9 cellular contexts compared by ENCODE assay signal in genomic region chr15:78709263-78709882, GRCh38.
A peak's percentile ranks its signal among the peaks of the same experiment; 100 is the strongest.
DNase-seq lines count a peak whose midpoint lies in the region; ATAC-seq, FAIRE-seq and TF ChIP-seq lines count a peak whose summit lies in the region.
"Had no signal": no experiment of that assay in that cellular context is flagged by ENCODE, and none has a peak within 500 bp of the region (broad histone marks: within the 10 kb centered on the region; RNA-seq: fewer than 3 reads in every experiment).

No MANE protein-coding gene starts in this region.

- no peaks in the 10 kb centered on the region for H3K23me2 ChIP-seq in H1 (ENCODE audit: low read depth, low read length)

- peak overlapping the region; percentile 80; the same call in 1 of the 2 replicates for H2AFZ ChIP-seq in H1 (ENCODE audit: low read length)

- H3K4me1 ChIP-seq in DOHH2 (ENCODE audit: control insufficient read depth, low read length) (peaks cover 14% of the 10 kb centered on the region), H1 (replicated peaks in 1 of 4; ENCODE audit: control insufficient read depth in 3 of 4, insufficient read depth in 4 of 4, low read length in 3 of 4) (peaks cover 0 to 5% (median 0%) of the 10 kb centered on the region in 4 experiments; a peak in 2 of 7 replicates)

- 22 to 100% methylated on average over 1 to 21 of the region's 21 CpGs for WGBS in H1 (ENCODE audit: extremely low coverage in 1 of 2, insufficient coverage in 1 of 2, insufficient read length in 1 of 2, insufficient replicate concordance in 2 of 2, low coverage in 1 of 2, low lambda C conversion rate in 2 of 2, missing lambda C conversion rate in 1 of 2), 2 experiments

- H4K20me1 ChIP-seq in DOHH2 (ENCODE audit: control insufficient read depth, insufficient read depth, low read depth, low read length) = no peaks in the 10 kb centered on the region
- no peaks in the 10 kb centered on the region for H4K20me1 ChIP-seq in H1 (replicated peaks in 1 of 2; ENCODE audit: control insufficient read depth in 1 of 2, insufficient read depth in 2 of 2, low read length in 2 of 2)

- no peak overlapping the region for H3K18ac ChIP-seq in H1 (ENCODE audit: extremely low read depth, low read length)

- H3K4me3 ChIP-seq in DOHH2 (ENCODE audit: low read length) (no peak overlapping the region), H1 (ENCODE audit: extremely low read depth in 1 of 4, insufficient read depth in 2 of 4, low read depth in 3 of 4, low read length in 4 of 4) (no peak overlapping the region)

- H2BK5ac ChIP-seq in H1 (ENCODE audit: low read depth, low read length) = no peak overlapping the region

- H4K8ac ChIP-seq in H1 (ENCODE audit: extremely low read depth, insufficient read depth, low read length) = no peak overlapping the region

- peaks cover 17% of the 10 kb centered on the region for H3K27me3 ChIP-seq in DOHH2 (ENCODE audit: control insufficient read depth, low read length)
- H3K27me3 ChIP-seq in H1 (replicated peaks in 1 of 4; ENCODE audit: control insufficient read depth in 3 of 4, extremely low read depth in 1 of 4, insufficient read depth in 3 of 4, low read length in 3 of 4) = peaks cover 0 to 3% (median 1%) of the 10 kb centered on the region in 4 experiments; a peak in 2 of 7 replicates

- peak; percentile 86 for DNase-seq in NCI-H82 (lab: John Stamatoyannopoulos, UW)
- DNase-seq in activated CD8-positive, alpha-beta memory T cell treated with anti-CD3 and anti-CD28 coated beads for 4 hours (ENCODE audit: low read depth in 2 of 2) = peak; percentile 19 to 24
- peak in 1 of 2 experiments; percentile 94 for DNase-seq in H1 (ENCODE audit: low read depth in 1 of 2, low spot score in 2 of 2)
- peak; percentile 56 for DNase-seq in mucosa of gallbladder (ENCODE audit: low spot score)
- DNase-seq in stimulated activated CD8-positive, alpha-beta memory T cell treated with anti-CD3 and anti-CD28 coated beads, Interleukin-4, amount 100 ng/mL, for 24 hours (ENCODE audit: low read depth) = peak; percentile 58

- no peak overlapping the region for H2BK120ac ChIP-seq in H1 (replicated peaks; ENCODE audit: low read depth, low read length)

- H2BK15ac ChIP-seq in H1 (ENCODE audit: low read length) = no peak overlapping the region

- no peak overlapping the region for H2BK20ac ChIP-seq in H1 (ENCODE audit: low read length)

- H3K79me1 ChIP-seq in H1 (ENCODE audit: low read depth, low read length) = no peaks in the 10 kb centered on the region

- CTCF ChIA-PET in H1 (lab: Charles Lee; ENCODE audit: partially characterized antibody) = interaction anchor here (0.7 to 15.5 kb wide), 35 partner anchors 9 to 414 kb away, joined by 3 to 256 read pairs (median 4); partner anchors contain the start of genes CHRNA3 and CHRNB4

- FAIRE-seq in H1 (lab: Jason Lieb, UNC) = no peak
- FAIRE-seq: endometrium had no signal

- no peak overlapping the region for H3K56ac ChIP-seq in H1 (replicated peaks; ENCODE audit: insufficient read length, low read depth, low read length)

- no peak overlapping the region for H3K4ac ChIP-seq in H1 (replicated peaks; ENCODE audit: insufficient read length, low read depth, low read length)

- POLR2A ChIA-PET in H1 (lab: Charles Lee; ENCODE audit: partially characterized antibody) = no interaction called here

- peak; percentile 97 to 99 for TF ChIP-seq RAD21 in H1 (IDR thresholded peaks at IDR 0.05 in 1 of 2, conservative IDR thresholded peaks at IDR 0.05 in 1 of 2; ENCODE audit: low read depth in 2 of 2, low read length in 2 of 2)

- no peaks in the 10 kb centered on the region for H3K9me2 ChIP-seq in DOHH2 (replicated peaks; ENCODE audit: control insufficient read depth, low read length)

- H3F3A ChIP-seq in DOHH2 (ENCODE audit: control insufficient read depth, insufficient read depth) = no peaks in the 10 kb centered on the region

- TF ChIP-seq CTCF in DOHH2 (IDR thresholded peaks at IDR 0.05; ENCODE audit: low read depth, low read length, poor library complexity, severe bottlenecking) (peak; percentile 89), H1 (IDR thresholded peaks at IDR 0.05; ENCODE audit: control extremely low read depth in 1 of 3, insufficient read depth in 1 of 3, low read depth in 1 of 3, low read length in 3 of 3) (peak; percentile 86 to 96 (median 88))

- H3K9me3 ChIP-seq in DOHH2 (ENCODE audit: control insufficient read depth, insufficient read depth, low read length) = no peaks in the 10 kb centered on the region; the same call in 1 of the 2 replicates
- peaks cover 5 to 7% of the 10 kb centered on the region in 2 experiments; a peak in 3 of 4 replicates for H3K9me3 ChIP-seq in H1 (ENCODE audit: insufficient read depth in 2 of 2, low read depth in 1 of 2, low read length in 1 of 2)

- H3K27ac ChIP-seq in DOHH2 (ENCODE audit: low read depth, low read length) = no peak overlapping the region
- H3K27ac ChIP-seq in H1 (ENCODE audit: low read depth, low read length) = no peak overlapping the region

- H4K5ac ChIP-seq in H1 (ENCODE audit: insufficient read length, low read depth, low read length) = no peak overlapping the region

- TF ChIP-seq EP300 in H1 (IDR thresholded peaks at IDR 0.05; ENCODE audit: borderline replicate concordance in 1 of 2, low read depth in 2 of 2, low read length in 2 of 2) = no peak

- H3K14ac ChIP-seq in H1 (ENCODE audit: insufficient read length) = no peak overlapping the region

- no peak overlapping the region for H2AK5ac ChIP-seq in H1 (ENCODE audit: low read depth, low read length)

- no peaks in the 10 kb centered on the region for H3K79me2 ChIP-seq in DOHH2 (ENCODE audit: control insufficient read depth, low read length)
- H3K79me2 ChIP-seq in H1 (ENCODE audit: control insufficient read depth in 1 of 2, insufficient read depth in 2 of 2, low read length in 2 of 2) = no peaks in the 10 kb centered on the region

- H3K4me2 ChIP-seq in DOHH2 (ENCODE audit: low read length) = peak overlapping the region; percentile 37
- no peak overlapping the region for H3K4me2 ChIP-seq in H1 (ENCODE audit: insufficient read depth in 1 of 2, low read depth in 2 of 2, low read length in 2 of 2)

- TF ChIP-seq POLR2A in H1 (IDR thresholded peaks at IDR 0.05; ENCODE audit: control extremely low read depth in 1 of 2, low read depth in 2 of 2, low read length in 2 of 2) = no peak

- H2BK12ac ChIP-seq in H1 (ENCODE audit: low read depth, low read length) = no peak overlapping the region

- no peak overlapping the region for H4K91ac ChIP-seq in H1 (replicated peaks; ENCODE audit: insufficient read length, low read length)

- H3K9ac ChIP-seq in H1 (replicated peaks in 1 of 4; ENCODE audit: extremely low read depth in 1 of 4, low read depth in 3 of 4, low read length in 3 of 4) = no peak overlapping the region

- H3K36me3 ChIP-seq in DOHH2 (ENCODE audit: control insufficient read depth, low read length) = no peaks in the 10 kb centered on the region
- H3K36me3 ChIP-seq in H1 (ENCODE audit: control insufficient read depth in 2 of 4, insufficient read depth in 4 of 4, low read length in 3 of 4) = no peaks in the 10 kb centered on the region

- ATAC-seq in HG03039 (IDR thresholded peaks at IDR 0.05; ENCODE audit: unreplicated experiment) (peak; percentile 56), HG02870 (IDR thresholded peaks at IDR 0.05; ENCODE audit: unreplicated experiment) (no peak)

- no peak overlapping the region for H3K23ac ChIP-seq in H1 (ENCODE audit: insufficient read length)

TF ChIP-seq in H1, 55 proteins besides CTCF, POLR2A, EP300 and RAD21:
- TF ChIP-seq E2F6 (IDR thresholded peaks at IDR 0.05) (0 out of 2 replicates have a peak, but pooled peaks have one; percentile 26), SIN3A (conservative IDR thresholded peaks at IDR 0.05 in 1 of 2, IDR thresholded peaks at IDR 0.05 in 1 of 2; ENCODE audit: low read depth in 1 of 2, low read length in 2 of 2) (0 out of 4 replicates have a peak, but pooled peaks of 1 of the 2 experiments have one; percentile 48), SRF (IDR thresholded peaks at IDR 0.05; ENCODE audit: low read depth, low read length) (no peak), CHD1 (IDR thresholded peaks at IDR 0.05; ENCODE audit: low read depth, low read length) (no peak), JUND (IDR thresholded peaks at IDR 0.05; ENCODE audit: low read length) (0 out of 2 replicates have a peak, but pooled peaks have one; percentile 13), SAP30 (IDR thresholded peaks at IDR 0.05; ENCODE audit: insufficient read depth, insufficient replicate concordance, low read length) (no peak), CREB1 (IDR thresholded peaks at IDR 0.05) (0 out of 2 replicates have a peak, but pooled peaks have one; percentile 9), TBP (IDR thresholded peaks at IDR 0.05; ENCODE audit: low read depth, low read length) (0 out of 2 replicates have a peak, but pooled peaks have one; percentile 17)
